In genomic region chr1:179079113-179079761, GRCh38 we compare ENCODE assay signal across 8 cellular contexts.
DNase-seq lines count a peak whose midpoint lies in the region; ATAC-seq and TF ChIP-seq lines count a peak whose summit lies in the region.

No MANE protein-coding gene starts in this region.

- no peak overlapping the region for H2AFZ ChIP-seq in SU-DHL-6 (ENCODE audit: low read depth, low read length, severe bottlenecking)

- H3K9me2 ChIP-seq in SU-DHL-6 (replicated peaks; ENCODE audit: insufficient read depth, low read length), result no peaks in the 10 kb centered on the region

- peaks cover 17% of the 10 kb centered on the region for H3K79me2 ChIP-seq in SU-DHL-6 (ENCODE audit: insufficient read depth, low read length)

- H4K20me1 ChIP-seq in SU-DHL-6 (ENCODE audit: low read depth, low read length), result no peaks in the 10 kb centered on the region

- no peaks in the 10 kb centered on the region for H3K9me3 ChIP-seq in SU-DHL-6 (ENCODE audit: insufficient read depth, low read length)

- DNase-seq in CD1c-positive myeloid dendritic cell (ENCODE audit: extremely low spot score) (peak; percentile 82), NCI-H1694 treated with DMSO at 0.1 percent for 48 hours (lab: John Stamatoyannopoulos, UW) (peak; percentile 78), brain pericyte (ENCODE audit: low read depth, low spot score) (peak; percentile 37), iris pigment epithelial cell (ENCODE audit: low read depth) (peak; percentile 79)
- DNase-seq in stimulated activated CD4-positive, alpha-beta T cell treated with anti-CD3 and anti-CD28 coated beads, Interleukin-15, amount 100 ng/mL, for 24 hours, result peak; percentile 46

- H3K27ac ChIP-seq in SU-DHL-6 (ENCODE audit: low read depth, low read length), result no peak overlapping the region

- H3K27me3 ChIP-seq in SU-DHL-6 (ENCODE audit: low read length), result no peaks in the 10 kb centered on the region

- peak; percentile 51 for TF ChIP-seq CTCF in SU-DHL-6 (IDR thresholded peaks at IDR 0.05; ENCODE audit: insufficient read depth, low read length, poor library complexity, severe bottlenecking)

- H3K4me3 ChIP-seq in SU-DHL-6 (ENCODE audit: insufficient read depth, low read length, poor library complexity, severe bottlenecking), result no peak overlapping the region

- no peaks in the 10 kb centered on the region for H3K36me3 ChIP-seq in SU-DHL-6 (ENCODE audit: low read length)

- H3K9ac ChIP-seq in SU-DHL-6 (ENCODE audit: low read length), result no peak overlapping the region

- no peak overlapping the region for H3K4me2 ChIP-seq in SU-DHL-6 (ENCODE audit: low read depth, low read length, poor library complexity, severe bottlenecking)

- H3F3A ChIP-seq in SU-DHL-6 (ENCODE audit: insufficient read depth), result peaks cover 27% of the 10 kb centered on the region

- ATAC-seq in GM21529 (IDR thresholded peaks at IDR 0.05; ENCODE audit: unreplicated experiment), result peak; percentile 18
- no peak for ATAC-seq in HG02642 (IDR thresholded peaks at IDR 0.05; ENCODE audit: poor library complexity, unreplicated experiment)
